Comparison of ENCODE assay signal across 17 cellular contexts in the genomic region with DNA sequence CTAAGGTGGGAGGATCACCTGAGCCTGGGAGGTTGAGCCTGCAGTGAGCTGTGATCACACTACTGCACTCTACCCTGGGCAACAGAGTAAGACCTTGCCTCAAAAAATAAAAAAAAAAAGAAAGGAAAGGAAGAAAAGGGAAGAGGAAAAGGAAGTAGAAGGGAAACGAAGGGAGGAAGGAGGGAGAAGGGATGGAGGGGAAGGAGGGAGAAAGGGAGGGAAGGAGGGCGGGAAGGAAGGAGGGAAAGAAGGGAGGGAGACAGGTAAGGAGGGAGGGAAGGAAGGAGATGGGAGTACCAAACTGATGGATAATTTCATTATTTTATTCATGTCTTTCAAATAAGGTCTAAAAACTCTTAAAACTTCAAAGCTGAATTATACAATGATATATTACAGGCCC.
A peak's percentile ranks its signal among the peaks of the same experiment; 100 is the strongest.
DNase-seq lines count a peak whose midpoint lies in the region; ATAC-seq and TF ChIP-seq lines count a peak whose summit lies in the region.
"Had no signal": no experiment of that assay in that cellular context is flagged by ENCODE, and none has a peak within 500 bp of the region (broad histone marks: within the 10 kb centered on the region; RNA-seq: fewer than 3 reads in every experiment).

No MANE protein-coding gene starts in this region.

- no peaks in the 10 kb centered on the region for H3K9me3 Mint-ChIP-seq in natural killer cell
- H3K9me3 Mint-ChIP-seq in natural killer cell treated with Interleukin-12 subunit alpha and Interleukin-12 subunit beta and Interleukin-15 and Interleukin-18, amount 100 ng/mL, for 72 hours = no peaks in the 10 kb centered on the region
- no peaks in the 10 kb centered on the region for H3K9me3 Mint-ChIP-seq in central memory CD8-positive, alpha-beta T cell
- no peaks in the 10 kb centered on the region for H3K9me3 Mint-ChIP-seq in stimulated activated memory B cell treated with anti-CD40 and anti-IgM and Interleukin-4, amounts not matched to agents 10 μg/mL and 1 μg/mL and 100 μg/mL, for 72 hours
- H3K9me3 Mint-ChIP-seq: GM23338, HFFc6 had no signal

- H3K36me3 Mint-ChIP-seq in natural killer cell = peaks cover 8% of the 10 kb centered on the region
- peaks cover 10% of the 10 kb centered on the region for H3K36me3 Mint-ChIP-seq in natural killer cell treated with Interleukin-12 subunit alpha and Interleukin-12 subunit beta and Interleukin-15 and Interleukin-18, amount 100 ng/mL, for 72 hours
- H3K36me3 Mint-ChIP-seq in central memory CD8-positive, alpha-beta T cell (ENCODE audit: insufficient read depth) = peaks cover 18% of the 10 kb centered on the region
- peaks cover 25% of the 10 kb centered on the region for H3K36me3 Mint-ChIP-seq in stimulated activated memory B cell treated with anti-CD40 and anti-IgM and Interleukin-4, amounts not matched to agents 10 μg/mL and 1 μg/mL and 100 μg/mL, for 72 hours

- no peak overlapping the region for H3K4me3 Mint-ChIP-seq in natural killer cell
- H3K4me3 Mint-ChIP-seq in natural killer cell treated with Interleukin-12 subunit alpha and Interleukin-12 subunit beta and Interleukin-15 and Interleukin-18, amount 100 ng/mL, for 72 hours = no peak overlapping the region
- H3K4me3 Mint-ChIP-seq in central memory CD8-positive, alpha-beta T cell = no peak overlapping the region
- H3K4me3 Mint-ChIP-seq in stimulated activated memory B cell treated with anti-CD40 and anti-IgM and Interleukin-4, amounts not matched to agents 10 μg/mL and 1 μg/mL and 100 μg/mL, for 72 hours = no peak overlapping the region
- H3K4me3 Mint-ChIP-seq: CD14-positive monocyte; CD4-positive, alpha-beta memory T cell; GM23338; HFFc6 had no signal

- H3K27me3 ChIP-seq in brain microvascular endothelial cell (replicated peaks) = no peaks in the 10 kb centered on the region
- H3K27me3 ChIP-seq: BLaER1 had no signal

- intact Hi-C loops in natural killer cell (cut with micrococcal nuclease) = no loop called here

- H3K27ac Mint-ChIP-seq in natural killer cell = peak overlapping the region; percentile 11
- H3K27ac Mint-ChIP-seq in natural killer cell treated with Interleukin-12 subunit alpha and Interleukin-12 subunit beta and Interleukin-15 and Interleukin-18, amount 100 ng/mL, for 72 hours = peak overlapping the region in 1 of 2 donors; percentile 0
- H3K27ac Mint-ChIP-seq in central memory CD8-positive, alpha-beta T cell (ENCODE audit: low read depth) = peak overlapping the region; percentile 89
- peak overlapping the region; percentile 20 for H3K27ac Mint-ChIP-seq in stimulated activated memory B cell treated with anti-CD40 and anti-IgM and Interleukin-4, amounts not matched to agents 10 μg/mL and 1 μg/mL and 100 μg/mL, for 72 hours
- H3K27ac Mint-ChIP-seq: GM23338, HFFc6 had no signal

- in situ Hi-C loops in brain microvascular endothelial cell (cut with HindIII; ENCODE audit: low pct_ligation_motif_present, low sequenced_read_pairs) = no loop called here

- DNase-seq in natural killer cell (no peak), occipital lobe (lab: John Stamatoyannopoulos, UW) (no peak), brain microvascular endothelial cell (no peak)
- DNase-seq in natural killer cell treated with Interleukin-12 subunit alpha and Interleukin-12 subunit beta and Interleukin-15 and Interleukin-18, amount 100 ng/mL, for 72 hours (ENCODE audit: low spot score) = no peak
- no peak for DNase-seq in central memory CD8-positive, alpha-beta T cell (ENCODE audit: low spot score in 2 of 2)
- DNase-seq: 8988T; CD4-positive, alpha-beta memory T cell; DMS153; DMS79; GDM1; HCEC 1CT; HFFc6 had no signal

- TF ChIP-seq CTCF in natural killer cell (IDR thresholded peaks at IDR 0.05) (no peak), brain microvascular endothelial cell (IDR thresholded peaks at IDR 0.05; ENCODE audit: low read depth, low read length, missing control alignments) (no peak)

- no peak overlapping the region for H3K4me3 ChIP-seq in brain microvascular endothelial cell (ENCODE audit: low read depth, low read length)
- H3K4me3 ChIP-seq: BLaER1, GM23338 had no signal

- no peak for ATAC-seq in natural killer cell
- ATAC-seq in natural killer cell treated with Interleukin-12 subunit alpha and Interleukin-12 subunit beta and Interleukin-15 and Interleukin-18, amount 100 ng/mL, for 72 hours = no peak
- ATAC-seq in central memory CD8-positive, alpha-beta T cell (replicated peaks; ENCODE audit: extremely low read depth, poor library complexity, severe bottlenecking) = no peak
- no peak for ATAC-seq in stimulated activated memory B cell treated with anti-CD40 and anti-IgM and Interleukin-4, amounts not matched to agents 10 μg/mL and 1 μg/mL and 100 μg/mL, for 72 hours
- ATAC-seq in HG03159 (IDR thresholded peaks at IDR 0.05; ENCODE audit: unreplicated experiment) = no peak
- ATAC-seq: GM23338 had no signal

- H3K4me1 Mint-ChIP-seq in natural killer cell = peaks cover 43 to 47% of the 10 kb centered on the region in 2 donors
- H3K4me1 Mint-ChIP-seq in natural killer cell treated with Interleukin-12 subunit alpha and Interleukin-12 subunit beta and Interleukin-15 and Interleukin-18, amount 100 ng/mL, for 72 hours (ENCODE audit: low read depth in 2 of 2) = peaks cover 19 to 33% of the 10 kb centered on the region in 2 donors
- peaks cover 32% of the 10 kb centered on the region for H3K4me1 Mint-ChIP-seq in central memory CD8-positive, alpha-beta T cell
- peaks cover 33% of the 10 kb centered on the region for H3K4me1 Mint-ChIP-seq in stimulated activated memory B cell treated with anti-CD40 and anti-IgM and Interleukin-4, amounts not matched to agents 10 μg/mL and 1 μg/mL and 100 μg/mL, for 72 hours
- H3K4me1 Mint-ChIP-seq: GM23338 had no signal

- peaks cover 5% of the 10 kb centered on the region for H3K36me3 ChIP-seq in brain microvascular endothelial cell (replicated peaks)

- H3K27me3 Mint-ChIP-seq in natural killer cell (ENCODE audit: low read depth in 2 of 2) = no peaks in the 10 kb centered on the region
- no peaks in the 10 kb centered on the region for H3K27me3 Mint-ChIP-seq in natural killer cell treated with Interleukin-12 subunit alpha and Interleukin-12 subunit beta and Interleukin-15 and Interleukin-18, amount 100 ng/mL, for 72 hours
- no peaks in the 10 kb centered on the region for H3K27me3 Mint-ChIP-seq in central memory CD8-positive, alpha-beta T cell
- H3K27me3 Mint-ChIP-seq in stimulated activated memory B cell treated with anti-CD40 and anti-IgM and Interleukin-4, amounts not matched to agents 10 μg/mL and 1 μg/mL and 100 μg/mL, for 72 hours = no peaks in the 10 kb centered on the region
- H3K27me3 Mint-ChIP-seq: CD4-positive, alpha-beta memory T cell had no signal

- H3K27ac ChIP-seq in brain microvascular endothelial cell = no peak overlapping the region
- H3K27ac ChIP-seq: BLaER1 had no signal
